In the genomic region with DNA sequence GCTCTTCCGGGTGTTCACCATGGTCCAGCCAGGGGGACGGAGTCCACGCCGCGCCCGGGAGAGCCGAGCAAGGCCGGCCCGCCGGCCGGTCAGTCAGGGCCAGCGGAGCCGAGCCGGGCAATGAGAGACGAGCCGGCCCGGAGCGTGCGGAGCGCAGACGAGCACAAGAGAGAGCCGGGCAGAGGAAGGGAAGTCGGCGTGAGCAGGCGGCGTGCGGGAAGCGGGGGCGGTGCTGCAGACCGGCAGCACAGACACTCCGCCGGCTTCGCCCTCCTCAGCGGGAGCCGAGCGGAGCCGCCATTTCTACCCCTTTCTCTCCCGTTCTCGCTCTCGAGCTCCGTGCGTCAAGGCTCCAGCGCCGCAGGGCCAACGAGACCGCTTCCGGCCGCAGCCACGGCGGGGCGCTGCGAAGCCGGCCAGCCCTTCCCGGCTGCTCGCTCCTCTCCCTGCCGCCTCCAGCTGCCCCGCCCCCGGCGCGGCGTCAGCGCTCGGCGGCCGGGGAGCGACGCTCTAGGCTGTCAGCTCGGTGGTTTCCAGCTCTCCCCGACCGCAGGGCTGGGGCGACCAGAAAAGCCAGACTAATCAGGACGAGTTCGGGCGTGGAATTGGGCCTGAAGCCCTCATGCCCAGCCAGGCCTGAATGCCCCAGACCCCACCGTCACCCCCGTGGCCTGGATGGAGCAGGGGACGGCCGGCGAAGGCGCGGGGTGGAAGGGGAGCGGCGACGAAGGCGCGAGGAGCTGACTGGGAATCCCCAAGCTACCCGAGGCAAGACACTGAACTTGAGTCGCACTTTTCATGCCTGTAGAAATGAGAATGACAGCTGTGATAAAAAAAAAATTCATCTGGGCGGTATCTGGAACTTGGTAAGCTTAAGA, we compare ENCODE assay signal across 8 cellular contexts. TPM values are rescaled to one million over a fixed set of nuclear protein-coding genes. Genes with fewer than 3 reads are reported as not detected.
A peak's percentile ranks its signal among the peaks of the same experiment; 100 is the strongest.
DNase-seq lines count a peak whose midpoint lies in the region; ATAC-seq and TF ChIP-seq lines count a peak whose summit lies in the region.

Gene ATAD2B (minus strand): TSS at position 374 of the 878 bp plus-strand sequence. CDS start 353 bp downstream, at position 21.

- H3K27me3 ChIP-seq in GM23338 (ENCODE audit: insufficient read depth): no peaks in the 10 kb centered on the region

- H3K4me1 ChIP-seq in GM23338 (ENCODE audit: insufficient read depth): peaks cover 8% of the 10 kb centered on the region

- H3K4me3 ChIP-seq in GM23338: peak within 1 kb of the TSS; percentile 94
- peak within 1 kb of the TSS; percentile 88 for H3K4me3 ChIP-seq in fibroblast of mammary gland (ENCODE audit: control insufficient read depth, low read depth, low read length)

- intact Hi-C loops in natural killer cell (cut with micrococcal nuclease): loop anchor here (1.0 kb wide), 3 partner anchors 13 to 149 kb away; partner anchors contain the start of genes SF3B6, UBXN2A and WDCP

- H3K27me3 Mint-ChIP-seq in GM23338 (ENCODE audit: insufficient read depth, low read depth, poor library complexity): peaks cover 13% of the 10 kb centered on the region
- no peaks in the 10 kb centered on the region for H3K27me3 Mint-ChIP-seq in natural killer cell (ENCODE audit: low read depth in 2 of 2)

- H3K9me2 ChIP-seq in GM23338 (ENCODE audit: insufficient read depth): no peaks in the 10 kb centered on the region

- no peaks in the 10 kb centered on the region; the same call in 1 of the 2 replicates for H4K20me1 ChIP-seq in GM23338 (replicated peaks; ENCODE audit: insufficient read depth)

- 0 out of 2 replicates have a peak, but pooled peaks cover 5% of the 10 kb centered on the region for H3K36me3 ChIP-seq in GM23338 (ENCODE audit: insufficient read depth)

- peak within 1 kb of the TSS; percentile 89 for H3K4me2 ChIP-seq in GM23338

- ATAC-seq in GM23338 (peak; percentile 90), natural killer cell (peak; percentile 79 to 93 (median 83))

- H2AFZ ChIP-seq in GM23338: peak within 1 kb of the TSS; percentile 99

- DNase-seq in EH (ENCODE audit: low read depth): peak; percentile 94
- peak; percentile 95 for DNase-seq in GM23338 (ENCODE audit: low spot score)
- DNase-seq in LHCN-M2 (ENCODE audit: low read depth): peak; percentile 94
- DNase-seq in RPMI7951 (ENCODE audit: low read depth): peak; percentile 95
- peak; percentile 81 to 92 for DNase-seq in activated T-helper 1 cell treated with anti-CD3 and anti-CD28 coated beads, Interleukin-2, amount 50 U/mL, for 16 hours (ENCODE audit: low read depth in 1 of 2, low spot score in 1 of 2)
- peak; percentile 91 for DNase-seq in fibroblast of mammary gland (ENCODE audit: low read depth)
- peak; percentile 91 for DNase-seq in natural killer cell
- peak; percentile 91 for DNase-seq in stimulated activated naive CD4-positive, alpha-beta T cell treated with Interleukin-2 at 50 U/mL for 16 hours (lab: John Stamatoyannopoulos, UW)

- H3K4me1 Mint-ChIP-seq in GM23338 (peaks cover 16% of the 10 kb centered on the region), natural killer cell (peaks cover 50 to 53% of the 10 kb centered on the region in 2 donors)

- H3F3A ChIP-seq in GM23338 (replicated peaks; ENCODE audit: low read depth): peaks cover 3% of the 10 kb centered on the region; the same call in 1 of the 2 replicates

- H3K27ac ChIP-seq in GM23338 (ENCODE audit: low read depth): peak within 1 kb of the TSS; percentile 93

- H3K9me3 Mint-ChIP-seq in GM23338 (no peaks in the 10 kb centered on the region; the same call in 2 of the 3 replicates), natural killer cell (no peaks in the 10 kb centered on the region)

- TF ChIP-seq CTCF in GM23338 (conservative IDR thresholded peaks at IDR 0.05; ENCODE audit: low read depth in 2 of 2): peak; percentile 54 to 92
- TF ChIP-seq CTCF in fibroblast of mammary gland (conservative IDR thresholded peaks at IDR 0.05; ENCODE audit: control insufficient read depth, insufficient read depth, low read depth, low read length): no peak
- TF ChIP-seq CTCF in natural killer cell (IDR thresholded peaks at IDR 0.05): peak; percentile 55

- peaks cover 55% of the 10 kb centered on the region for H3K79me2 ChIP-seq in GM23338 (replicated peaks; ENCODE audit: insufficient read depth)

- H3K27ac Mint-ChIP-seq in GM23338: peak within 1 kb of the TSS; percentile 96
- peak within 1 kb of the TSS; percentile 99 to 100 for H3K27ac Mint-ChIP-seq in natural killer cell

- peaks cover 14% of the 10 kb centered on the region for H3K36me3 Mint-ChIP-seq in GM23338 (ENCODE audit: low read depth)
- no peaks in the 10 kb centered on the region for H3K36me3 Mint-ChIP-seq in natural killer cell

- H3K4me3 Mint-ChIP-seq in GM23338: peak within 1 kb of the TSS; percentile 90
- peak within 1 kb of the TSS; percentile 98 for H3K4me3 Mint-ChIP-seq in natural killer cell

TF ChIP-seq in GM23338, 12 proteins besides CTCF, POLR2A, EP300 and RAD21:
- TF ChIP-seq CREB1 (CRISPR knock-in tag; IDR thresholded peaks at IDR 0.05; ENCODE audit: low read depth) (peak; percentile 91), EZH2phosphoT487 (IDR thresholded peaks at IDR 0.05; ENCODE audit: unreplicated experiment) (no peak), POLR2AphosphoS5 (IDR thresholded peaks at IDR 0.05; ENCODE audit: low read depth) (peak; percentile 94), EZH2 (IDR thresholded peaks at IDR 0.05; ENCODE audit: low read depth, unreplicated experiment) (no peak)

RNA-seq across cellular contexts. Expression of gene ATAD2B, which starts in this region (rescaled TPM):
- total RNA-seq in GM23338 (2014; rRNA removed; shearing (Covaris generic)): 19.3 and 24.3 TPM in 2 replicates
- polyA plus RNA-seq in GM23338 (2016; fragmentation: Nextera tagmentation; extraction: Ambion mirVana): 10.2 and 12.4 TPM in 2 replicates
- total RNA-seq in LHCN-M2 (2014; rRNA removed) (5.8 and 6.4 TPM in 2 replicates), natural killer cell (10 to 100 TPM; 71.5 to 85.7 (median 84.0) TPM)
- 1.2 TPM for polyA plus RNA-seq in LHCN-M2 (2012)
- total RNA-seq in RPMI7951 (2014; rRNA removed; shearing (Covaris generic)): 6.0 and 7.6 TPM in 2 replicates

Comparison
In these comparisons a context has a peak if more than half of its experiments do, and no peak if none do; other contexts are left out.
1. Peak in every context shown above with its lines: DNase-seq, ATAC-seq, H3K4me3 ChIP-seq and H3K27ac ChIP-seq.